10 cellular contexts compared by ENCODE assay signal in the genomic region with DNA sequence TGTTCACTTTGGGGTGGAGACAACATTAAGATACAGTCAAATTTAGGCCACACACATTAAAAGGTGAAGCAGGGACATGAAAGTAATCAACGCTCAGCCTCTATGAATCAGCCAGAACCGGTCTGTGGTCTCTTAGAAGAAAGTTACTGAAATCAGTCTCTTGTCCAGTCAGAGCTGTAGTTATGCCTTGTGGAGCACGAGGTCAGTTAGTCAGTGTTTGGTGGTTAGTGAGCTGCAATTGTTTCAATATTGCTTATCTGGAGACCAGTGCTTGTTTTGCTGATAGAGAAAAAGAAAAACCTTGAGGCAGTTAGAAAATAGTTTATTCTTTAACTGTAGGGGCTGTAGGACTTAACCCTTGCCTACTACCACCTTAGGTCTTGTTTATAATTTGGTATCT.
DNase-seq lines count a peak whose midpoint lies in the region; ATAC-seq and TF ChIP-seq lines count a peak whose summit lies in the region.
"Had no signal": no experiment of that assay in that cellular context is flagged by ENCODE, and none has a peak within 500 bp of the region (broad histone marks: within the 10 kb centered on the region; RNA-seq: fewer than 3 reads in every experiment).

No MANE protein-coding gene starts in this region.

- no peak overlapping the region for H3K14ac ChIP-seq in IMR-90 (replicated peaks; ENCODE audit: low read depth, low read length)

- TF ChIP-seq CTCF in IMR-90 (conservative IDR thresholded peaks at IDR 0.05; ENCODE audit: low read depth, low read length) (no peak), kidney epithelial cell (IDR thresholded peaks at IDR 0.05; ENCODE audit: insufficient read depth, low read length, poor library complexity, severe bottlenecking) (no peak)
- no peak for TF ChIP-seq CTCF in CD4-positive, alpha-beta T cell (IDR thresholded peaks at IDR 0.05)

- no peak overlapping the region for H2AK9ac ChIP-seq in IMR-90 (replicated peaks; ENCODE audit: low read depth, low read length, poor library complexity)

- H3K4me3 ChIP-seq in IMR-90 (ENCODE audit: insufficient read depth, low read depth, low read length) (no peak overlapping the region), kidney epithelial cell (ENCODE audit: low read depth, low read length) (peak overlapping the region; percentile 60)

- no peak overlapping the region for H2AFZ ChIP-seq in IMR-90 (replicated peaks; ENCODE audit: low read length, poor library complexity)

- peaks cover 49% of the 10 kb centered on the region for H3K27me3 Mint-ChIP-seq in CD4-positive, alpha-beta T cell

- H4K5ac ChIP-seq in IMR-90 (ENCODE audit: low read depth, low read length) = no peak overlapping the region

- no peaks in the 10 kb centered on the region for H3K36me3 Mint-ChIP-seq in CD4-positive, alpha-beta T cell (ENCODE audit: low read depth)
- H3K36me3 Mint-ChIP-seq: activated naive CD8-positive, alpha-beta T cell treated with anti-CD3 and anti-CD28 coated beads, Interleukin-2, amount 10 ng/mL, durations not matched to agents 7 days and 5 days had no signal

- ATAC-seq in GM18502 (IDR thresholded peaks at IDR 0.05; ENCODE audit: poor library complexity, unreplicated experiment) = peak; percentile 99
- peak; percentile 97 for ATAC-seq in GM21723 (IDR thresholded peaks at IDR 0.05; ENCODE audit: unreplicated experiment)
- no peak for ATAC-seq in IMR-90 (ENCODE audit: low read depth)
- no peak for ATAC-seq in CD4-positive, alpha-beta T cell (ENCODE audit: poor library complexity)

- no peaks in the 10 kb centered on the region for H3K36me3 ChIP-seq in IMR-90 (ENCODE audit: control insufficient read depth, insufficient read depth, low read length)
- no peaks in the 10 kb centered on the region for H3K36me3 ChIP-seq in kidney epithelial cell (ENCODE audit: control insufficient read depth, insufficient read depth, low read length)

- no peak overlapping the region for H3K4ac ChIP-seq in IMR-90 (ENCODE audit: low read depth, low read length)

- no peak overlapping the region for H3K27ac ChIP-seq in IMR-90 (ENCODE audit: insufficient read depth, low read length)
- no peak overlapping the region for H3K27ac ChIP-seq in CD4-positive, alpha-beta T cell (ENCODE audit: low read depth, low read length)
- H3K27ac ChIP-seq: HL-60 had no signal

- CTCF ChIA-PET in IMR-90 (lab: Yijun Ruan, JAX) = interaction anchor here (1.1 kb wide), 1 partner anchor 673 kb away, joined by 3 read pairs; no protein-coding TSS in a partner anchor
- CTCF ChIA-PET in CD4-positive, alpha-beta T cell (lab: Charles Lee) = no interaction called here

- no peak overlapping the region for H2BK20ac ChIP-seq in IMR-90 (ENCODE audit: low read depth, low read length)

- no peaks in the 10 kb centered on the region for H3K79me1 ChIP-seq in IMR-90 (ENCODE audit: low read depth in 1 of 2, low read length in 2 of 2)

- no peak overlapping the region for H3K4me3 Mint-ChIP-seq in CD4-positive, alpha-beta T cell
- H3K4me3 Mint-ChIP-seq: activated naive CD8-positive, alpha-beta T cell treated with anti-CD3 and anti-CD28 coated beads, Interleukin-2, amount 10 ng/mL, durations not matched to agents 7 days and 5 days had no signal

- no peak for TF ChIP-seq POLR2A in IMR-90 (IDR thresholded peaks at IDR 0.05; ENCODE audit: low read depth, low read length)

- H3K4me1 Mint-ChIP-seq in CD4-positive, alpha-beta T cell (ENCODE audit: low read depth) = peaks cover 4% of the 10 kb centered on the region

- TF ChIP-seq RAD21 in IMR-90 (IDR thresholded peaks at IDR 0.05; ENCODE audit: low read length) = no peak

- intact Hi-C loops in IMR-90 (cut with micrococcal nuclease) = loop anchor here (5.0 kb wide), 2 partner anchors 377 to 692 kb away; no protein-coding TSS in a partner anchor
- intact Hi-C loops in CD4-positive, alpha-beta T cell (cut with DNase I, micrococcal nuclease) = no loop called here

- no peak overlapping the region for H2AK5ac ChIP-seq in IMR-90 (ENCODE audit: low read depth, low read length)

- no peak overlapping the region for H2BK120ac ChIP-seq in IMR-90 (ENCODE audit: low read depth, low read length)

- no peak overlapping the region for H3K27ac Mint-ChIP-seq in CD4-positive, alpha-beta T cell
- H3K27ac Mint-ChIP-seq: activated naive CD8-positive, alpha-beta T cell treated with anti-CD3 and anti-CD28 coated beads, Interleukin-2, amount 10 ng/mL, durations not matched to agents 7 days and 5 days had no signal

- BruUV-seq in IMR-90 (replicated peaks; lab: Mats Ljungman, UMichigan) = no TSS peak

- H3K4me2 ChIP-seq in IMR-90 (ENCODE audit: low read depth, low read length) = no peak overlapping the region

- H4K8ac ChIP-seq in IMR-90 (ENCODE audit: low read depth in 2 of 2, low read length in 2 of 2) = no peak overlapping the region

- no peaks in the 10 kb centered on the region; the same call in 1 of the 2 replicates for H3K9me3 ChIP-seq in IMR-90 (ENCODE audit: control insufficient read depth, insufficient read depth, low read length)
- no peaks in the 10 kb centered on the region for H3K9me3 ChIP-seq in CD4-positive, alpha-beta T cell (ENCODE audit: control insufficient read depth, low read length)

- no peak overlapping the region for H3K9ac ChIP-seq in IMR-90 (ENCODE audit: low read depth, low read length)

- no peak overlapping the region for H3K23ac ChIP-seq in IMR-90 (ENCODE audit: low read depth, low read length)

- no peak overlapping the region for H2BK5ac ChIP-seq in IMR-90 (ENCODE audit: low read depth, low read length, poor library complexity, severe bottlenecking)

- peak; percentile 29 for DNase-seq in IMR-90
- peak; percentile 84 for DNase-seq in kidney epithelial cell (ENCODE audit: low read depth)
- no peak for DNase-seq in D341Med (ENCODE audit: low spot score)
- DNase-seq in CD4-positive, alpha-beta T cell = no peak
- no peak for DNase-seq in NCI-H526 treated with DMSO at 0.1 percent for 48 hours (lab: John Stamatoyannopoulos, UW)
- DNase-seq in activated CD8-positive, alpha-beta memory T cell treated with anti-CD3 and anti-CD28 coated beads, Interleukin-2, amount 50 U/mL, for 4 hours = no peak
- DNase-seq: activated naive CD8-positive, alpha-beta T cell treated with anti-CD3 and anti-CD28 coated beads, Interleukin-2, amount 10 ng/mL, durations not matched to agents 7 days and 5 days had no signal

- H3K9me3 Mint-ChIP-seq in CD4-positive, alpha-beta T cell = peaks cover 5% of the 10 kb centered on the region
- H3K9me3 Mint-ChIP-seq: activated naive CD8-positive, alpha-beta T cell treated with anti-CD3 and anti-CD28 coated beads, Interleukin-2, amount 10 ng/mL, durations not matched to agents 7 days and 5 days had no signal

- H4K91ac ChIP-seq in IMR-90 (ENCODE audit: insufficient read depth, low read depth, low read length) = no peak overlapping the region

- H3K18ac ChIP-seq in IMR-90 (ENCODE audit: low read depth, low read length) = no peak overlapping the region

- in situ Hi-C loops in IMR-90 (cut with MboI; ENCODE audit: low sequenced_read_pairs) = no loop called here

- no peaks in the 10 kb centered on the region for H4K20me1 ChIP-seq in IMR-90 (ENCODE audit: insufficient read depth, low read length)

- dilution Hi-C loops in IMR-90 (cut with HindIII; ENCODE audit: low sequenced_read_pairs, unreplicated experiment) = no loop called here

- H2BK15ac ChIP-seq in IMR-90 (ENCODE audit: low read depth, low read length) = no peak overlapping the region

- POLR2A ChIA-PET in IMR-90 (lab: Charles Lee; ENCODE audit: unreplicated experiment) = no interaction called here
- POLR2A ChIA-PET in CD4-positive, alpha-beta T cell (lab: Charles Lee) = no interaction called here

- H3K27me3 ChIP-seq in IMR-90 (ENCODE audit: control insufficient read depth, insufficient read depth, low read length) (no peaks in the 10 kb centered on the region), kidney epithelial cell (ENCODE audit: control insufficient read depth, insufficient read depth, low read length) (no peaks in the 10 kb centered on the region)
- peaks cover 14% of the 10 kb centered on the region for H3K27me3 ChIP-seq in CD4-positive, alpha-beta T cell (ENCODE audit: control insufficient read depth, insufficient read depth, low read length)

- no peak overlapping the region for H3K56ac ChIP-seq in IMR-90 (ENCODE audit: extremely low read depth, insufficient read depth, low read length)

- H3K9me1 ChIP-seq in IMR-90 (ENCODE audit: insufficient read depth, low read length) = no peaks in the 10 kb centered on the region

- H3K4me1 ChIP-seq in IMR-90 (ENCODE audit: control insufficient read depth, insufficient read depth, low read length) = no peaks in the 10 kb centered on the region

- 20% methylated on average over 1 of the region's 3 CpGs; no CpG with 5 or more reads in 1 of the 2 experiments for WGBS in IMR-90 (ENCODE audit: extremely low coverage in 2 of 2, insufficient read length in 1 of 2), 2 experiments

TF ChIP-seq in IMR-90, 13 proteins besides CTCF, POLR2A, EP300 and RAD21:
- no peak for TF ChIP-seq CEBPB (IDR thresholded peaks at IDR 0.05; ENCODE audit: low read depth, low read length)

Comparison
In these comparisons a context has a peak if more than half of its experiments do, and no peak if none do; other contexts are left out.
1. ATAC-seq: peak in GM18502 (single experiment) and GM21723 (single experiment); none in IMR-90 (single experiment) and CD4-positive, alpha-beta T cell (single experiment).
2. DNase-seq: peak in IMR-90 (single experiment) and kidney epithelial cell (single experiment); none in D341Med (single experiment), CD4-positive, alpha-beta T cell (0 of 10), NCI-H526 treated with DMSO at 0.1 percent for 48 hours (single experiment) and activated CD8-positive, alpha-beta memory T cell treated with anti-CD3 and anti-CD28 coated beads, Interleukin-2, amount 50 U/mL, for 4 hours (single experiment).